In genomic region chrX:150569155-150569477, GRCh38 we compare ENCODE assay signal across 8 cellular contexts. TPM values are rescaled to one million over a fixed set of nuclear protein-coding genes. Genes with fewer than 3 reads are reported as not detected.
A peak's percentile ranks its signal among the peaks of the same experiment; 100 is the strongest.
DNase-seq lines count a peak whose midpoint lies in the region; ATAC-seq, FAIRE-seq and TF ChIP-seq lines count a peak whose summit lies in the region.

No MANE protein-coding gene starts in this region.

- peak overlapping the region; percentile 85 for H2AFZ ChIP-seq in PC-9
- H2AFZ ChIP-seq in GM12878 (ENCODE audit: control insufficient read depth, low read depth, low read length) = peak overlapping the region; percentile 86

- BruUV-seq in PC-9 (replicated peaks; lab: Mats Ljungman, UMichigan) = no TSS peak
- no TSS peak for BruUV-seq in GM12878 (replicated peaks; lab: Mats Ljungman, UMichigan)

- WGBS in GM12878 (ENCODE audit: insufficient coverage, insufficient replicate concordance, low lambda C conversion rate, missing lambda C conversion rate) = 36% methylated on average over 17 of the region's 17 CpGs

- H3K36me3 Mint-ChIP-seq in activated CD8-positive, alpha-beta memory T cell treated with anti-CD3 and anti-CD28 coated beads, Interleukin-2, amount 10 ng/mL, durations not matched to agents 7 days and 5 days = peaks cover 2% of the 10 kb centered on the region

- peaks cover 55% of the 10 kb centered on the region for H3K4me1 ChIP-seq in PC-9 (replicated peaks; ENCODE audit: insufficient read depth)
- peaks cover 10% of the 10 kb centered on the region; the same call in 1 of the 2 replicates for H3K4me1 ChIP-seq in GM12878 (ENCODE audit: control insufficient read depth, insufficient read depth, low read length)
- peaks cover 4 to 5% of the 10 kb centered on the region in 2 donors for H3K4me1 ChIP-seq in kidney (ENCODE audit: control insufficient read depth in 1 of 2, insufficient read depth in 1 of 2, low read depth in 1 of 2, low read length in 2 of 2)

- H3K79me2 ChIP-seq in PC-9 (ENCODE audit: low read depth) (peaks cover 52% of the 10 kb centered on the region), GM12878 (ENCODE audit: control insufficient read depth, insufficient read depth, low read length) (no peaks in the 10 kb centered on the region)

- RAD21 ChIA-PET in GM12878 (lab: Charles Lee; ENCODE audit: unreplicated experiment) = interaction anchor here (2.3 kb wide), 1 partner anchor 22 kb away, joined by 5 read pairs; no protein-coding TSS in a partner anchor

- H3K27me3 ChIP-seq in PC-9 (ENCODE audit: insufficient read depth, low read depth) (no peaks in the 10 kb centered on the region), GM12878 (replicated peaks in 1 of 2; ENCODE audit: control insufficient read depth in 2 of 2, insufficient read depth in 2 of 2, low read length in 1 of 2) (no peaks in the 10 kb centered on the region)

- no peak for TF ChIP-seq EP300 in GM12878 (IDR thresholded peaks at IDR 0.05; ENCODE audit: borderline replicate concordance in 1 of 2, control insufficient read depth in 1 of 2, low read depth in 2 of 2, low read length in 2 of 2)

- in situ Hi-C loops in GM12878 (cut with MboI) = no loop called here

- no peaks in the 10 kb centered on the region for H3K9me3 Mint-ChIP-seq in activated CD8-positive, alpha-beta memory T cell treated with anti-CD3 and anti-CD28 coated beads, Interleukin-2, amount 10 ng/mL, durations not matched to agents 7 days and 5 days (ENCODE audit: low read depth)

- TF ChIP-seq CTCF in PC-9 (conservative IDR thresholded peaks at IDR 0.05) = no peak
- no peak for TF ChIP-seq CTCF in GM12878 (IDR thresholded peaks at IDR 0.05 in 2 of 3, conservative IDR thresholded peaks at IDR 0.05 in 1 of 3; ENCODE audit: control insufficient read depth in 2 of 3, extremely low read depth in 1 of 3, insufficient read depth in 1 of 3, low read depth in 3 of 3, low read length in 3 of 3)
- TF ChIP-seq CTCF in kidney (IDR thresholded peaks at IDR 0.05; ENCODE audit: borderline replicate concordance, extremely low read depth, insufficient read depth) = no peak

- H3K9me3 ChIP-seq in PC-9 (ENCODE audit: insufficient read depth, low read depth) (no peaks in the 10 kb centered on the region), GM12878 (replicated peaks; ENCODE audit: control insufficient read depth, insufficient read depth, low read length) (no peaks in the 10 kb centered on the region; the same call in 2 of the 3 replicates), kidney (ENCODE audit: control insufficient read depth in 1 of 2, low read length in 2 of 2) (no peaks in the 10 kb centered on the region)

- H3K27me3 Mint-ChIP-seq in activated CD8-positive, alpha-beta memory T cell treated with anti-CD3 and anti-CD28 coated beads, Interleukin-2, amount 10 ng/mL, durations not matched to agents 7 days and 5 days = no peaks in the 10 kb centered on the region

- CTCF ChIA-PET in activated CD8-positive, alpha-beta memory T cell treated with anti-CD3 and anti-CD28 coated beads, Interleukin-2, amount 10 ng/mL, durations not matched to agents 7 days and 5 days (lab: Charles Lee) = interaction anchor here (0.9 to 2.0 kb wide), 3 partner anchors 86 to 205 kb away, joined by 4 read pairs; no protein-coding TSS in a partner anchor
- CTCF ChIA-PET in PC-9 (lab: Charles Lee) = no interaction called here
- CTCF ChIA-PET in GM12878 (lab: Yijun Ruan, JAX) = interaction anchor here (1.6 to 2.2 kb wide), 3 partner anchors 18 to 25 kb away, joined by 3 to 10 read pairs (median 7); no protein-coding TSS in a partner anchor

- no peak for TF ChIP-seq RAD21 in GM12878 (IDR thresholded peaks at IDR 0.05; ENCODE audit: insufficient read depth, low read depth, low read length)

- H3F3A ChIP-seq in PC-9 (ENCODE audit: insufficient read depth, low read depth) = peaks cover 6% of the 10 kb centered on the region; the same call in 1 of the 2 replicates

- peak; percentile 21 for ATAC-seq in activated CD8-positive, alpha-beta memory T cell treated with anti-CD3 and anti-CD28 coated beads, Interleukin-2, amount 10 ng/mL, durations not matched to agents 7 days and 5 days
- peak; percentile 36 for ATAC-seq in HG02943 (IDR thresholded peaks at IDR 0.05; ENCODE audit: low read depth, unreplicated experiment)
- peak; percentile 31 for ATAC-seq in GM12878

- H3K4me3 ChIP-seq in PC-9 (peak overlapping the region; percentile 79), GM12878 (peak overlapping the region; percentile 69), kidney (ENCODE audit: low read length in 2 of 2) (peak overlapping the region; percentile 67 to 81)

- H3K9me2 ChIP-seq in PC-9 (ENCODE audit: insufficient read depth) = no peaks in the 10 kb centered on the region

- H4K20me1 ChIP-seq in PC-9 (ENCODE audit: insufficient read depth) = no peaks in the 10 kb centered on the region
- H4K20me1 ChIP-seq in GM12878 (ENCODE audit: control insufficient read depth, insufficient read depth) = no peaks in the 10 kb centered on the region

- intact Hi-C loops in PC-9 (cut with micrococcal nuclease; ENCODE audit: unreplicated experiment) = loop anchor here (5.0 to 10.0 kb wide), 2 partner anchors 413 to 1024 kb away; partner anchors contain the start of genes EOLA1, HMGB3 and HSFX3
- intact Hi-C loops in GM12878 (cut with micrococcal nuclease; ENCODE audit: unreplicated experiment) = loop anchor here (10.0 kb wide), 1 partner anchor 1034 kb away; no protein-coding TSS in a partner anchor
- intact Hi-C loops in kidney (cut with DNase I) = no loop called here

- H3K27ac ChIP-seq in PC-9 = no peak overlapping the region
- H3K27ac ChIP-seq in GM12878 (ENCODE audit: control insufficient read depth, insufficient read depth) = peak overlapping the region; percentile 31
- peak overlapping the region; percentile 88 to 89 for H3K27ac ChIP-seq in kidney (ENCODE audit: low read depth in 2 of 2, low read length in 2 of 2)

- POLR2A ChIA-PET in PC-9 (lab: Charles Lee; ENCODE audit: unreplicated experiment) = interaction anchor here (0.6 kb wide), 1 partner anchor 20 kb away, joined by 4 read pairs; no protein-coding TSS in a partner anchor
- POLR2A ChIA-PET in GM12878 (lab: Charles Lee) = interaction anchor here (0.9 kb wide), 1 partner anchor 630 kb away, joined by 4 read pairs; no protein-coding TSS in a partner anchor

- FAIRE-seq in GM12878 (lab: Jason Lieb, UNC) (no peak), kidney (lab: Jason Lieb, UNC) (no peak)

- H3K4me3 Mint-ChIP-seq in activated CD8-positive, alpha-beta memory T cell treated with anti-CD3 and anti-CD28 coated beads, Interleukin-2, amount 10 ng/mL, durations not matched to agents 7 days and 5 days = peak overlapping the region; percentile 81

- H3K4me1 Mint-ChIP-seq in activated CD8-positive, alpha-beta memory T cell treated with anti-CD3 and anti-CD28 coated beads, Interleukin-2, amount 10 ng/mL, durations not matched to agents 7 days and 5 days = peaks cover 42% of the 10 kb centered on the region

- peak; percentile 71 for DNase-seq in activated CD8-positive, alpha-beta memory T cell treated with anti-CD3 and anti-CD28 coated beads, Interleukin-2, amount 10 ng/mL, durations not matched to agents 7 days and 5 days
- DNase-seq in activated CD8-positive, alpha-beta memory T cell treated with anti-CD3 and anti-CD28 coated beads, Interleukin-2, amount 50 U/mL, for 48 hours = no peak
- DNase-seq in PC-9 (no peak), GM12878 (ENCODE audit: low read depth, low spot score) (no peak), kidney (peak; percentile 78), NCI-H524 treated with DMSO at 0.1 percent for 48 hours (lab: John Stamatoyannopoulos, UW) (no peak)
- peak; percentile 21 for DNase-seq in stimulated activated naive CD4-positive, alpha-beta T cell treated with Interleukin-2 at 50 U/mL for 16 hours (lab: John Stamatoyannopoulos, UW)

- peak overlapping the region; percentile 90 for H3K27ac Mint-ChIP-seq in activated CD8-positive, alpha-beta memory T cell treated with anti-CD3 and anti-CD28 coated beads, Interleukin-2, amount 10 ng/mL, durations not matched to agents 7 days and 5 days

- SMC1A ChIA-PET in GM12878 (lab: Charles Lee; ENCODE audit: uncharacterized antibody, unreplicated experiment) = interaction anchor here (2.2 kb wide), 1 partner anchor 19 kb away, joined by 10 read pairs; no protein-coding TSS in a partner anchor

- peak overlapping the region; percentile 55 for H3K9ac ChIP-seq in GM12878 (ENCODE audit: control insufficient read depth, insufficient read depth, low read length)
- H3K9ac ChIP-seq in kidney (ENCODE audit: low read length in 2 of 2) = peak overlapping the region; percentile 38 to 41

- no peaks in the 10 kb centered on the region for H3K36me3 ChIP-seq in PC-9 (ENCODE audit: low read depth)
- H3K36me3 ChIP-seq in GM12878 (ENCODE audit: control insufficient read depth in 2 of 2, insufficient read depth in 2 of 2, low read length in 1 of 2) = no peaks in the 10 kb centered on the region
- no peaks in the 10 kb centered on the region for H3K36me3 ChIP-seq in kidney (ENCODE audit: control insufficient read depth in 1 of 2, insufficient read depth in 2 of 2, low read length in 2 of 2)

- no peak for TF ChIP-seq POLR2A in GM12878 (IDR thresholded peaks at IDR 0.05; ENCODE audit: low read depth, low read length)

- H3K4me2 ChIP-seq in PC-9 (peak overlapping the region; percentile 90), GM12878 (ENCODE audit: control insufficient read depth, insufficient read depth) (peak overlapping the region; percentile 70; the same call in 1 of the 2 replicates)

TF ChIP-seq in GM12878, 131 proteins besides CTCF, POLR2A, EP300 and RAD21 (continues in another document):
- no peak for TF ChIP-seq MTA3 (IDR thresholded peaks at IDR 0.05; ENCODE audit: borderline replicate concordance, low read length)

RNA-seq across cellular contexts. Expression of gene MTM1, which starts 0.7 kb away (rescaled TPM):
- total RNA-seq in activated CD8-positive, alpha-beta memory T cell treated with anti-CD3 and anti-CD28 coated beads, Interleukin-2, amount 10 ng/mL, durations not matched to agents 7 days and 5 days = 10 to 100 TPM; 38.6 to 40.3 TPM
- total RNA-seq in PC-9 (2021) (17.4 and 22.9 TPM in 2 replicates), GM12878 (2014; rRNA removed) (6.4 and 13.3 TPM in 2 replicates), GM12878 (2014; rRNA removed; fragmentation: Illumina TruSeq; extraction: Trizol) (8.5 and 8.9 TPM in 2 replicates), GM12878 (2021) (9.1 and 9.2 TPM in 2 replicates), kidney (20.5 TPM)
- total RNA-seq in GM12878 (2013; cell fraction: nucleolus; rRNA removed) = 13.8 and 14.0 TPM in 2 replicates
- 1.8 TPM for polyA plus RNA-seq in GM12878 (2011; ENCODE audit: low read depth)
- polyA plus RNA-seq in GM12878 (2011; rRNA removed) (3.9 and 5.9 TPM in 2 replicates), GM12878 (2014; fragmentation: Illumina TruSeq; extraction: Trizol) (7.9 and 10.8 TPM in 2 replicates), GM12878 (2014; fragmentation: Nextera tagmentation; extraction: Ambion mirVana) (1 to 10 TPM; 3.9 to 5.3 TPM), GM12878 (2014; rRNA removed) (4.9 and 6.6 TPM in 2 replicates), GM12878 (2016; fragmentation: Nextera tagmentation; extraction: Ambion mirVana) (10 to 100 TPM; 10.6 to 11.4 TPM), kidney (ENCODE audit: insufficient read depth, low read depth, low replicate concordance) (6.6 TPM)
- 1.2 TPM in 2 replicates for polyA plus RNA-seq in GM12878 (2011; cell fraction: cytosol; rRNA removed)
- polyA plus RNA-seq in GM12878 (2011; cell fraction: nucleus; rRNA removed) = 1.6 and 2.3 TPM in 2 replicates
- polyA plus RNA-seq in GM12878 (2012) = 2.8 and 3.7 TPM in 2 replicates
- 1.6 and 8.9 TPM in 2 replicates for polyA minus RNA-seq in GM12878 (2011; rRNA and poly(A)+ RNA removed)
- 0.53 and 0.83 TPM in 2 replicates for polyA minus RNA-seq in GM12878 (2011; cell fraction: cytosol; rRNA and poly(A)+ RNA removed)
- 3.5 and 4.2 TPM in 2 replicates for polyA minus RNA-seq in GM12878 (2011; cell fraction: nucleus; rRNA and poly(A)+ RNA removed)

Comparison
In these comparisons a context has a peak if more than half of its experiments do, and no peak if none do; other contexts are left out.
1. DNase-seq: peak in activated CD8-positive, alpha-beta memory T cell treated with anti-CD3 and anti-CD28 coated beads, Interleukin-2, amount 10 ng/mL, durations not matched to agents 7 days and 5 days (single experiment), kidney (single experiment) and stimulated activated naive CD4-positive, alpha-beta T cell treated with Interleukin-2 at 50 U/mL for 16 hours (single experiment); none in activated CD8-positive, alpha-beta memory T cell treated with anti-CD3 and anti-CD28 coated beads, Interleukin-2, amount 50 U/mL, for 48 hours (single experiment), PC-9 (0 of 2), GM12878 (single experiment) and NCI-H524 treated with DMSO at 0.1 percent for 48 hours (single experiment).
2. Peak in every context shown above with its lines, with median percentiles within 50 percentile points of each other: ATAC-seq and H3K4me3 ChIP-seq.